ENCODE assay signal across 15 cellular contexts in genomic region chr14:57816568-57817284, GRCh38. TPM values are rescaled to one million over a fixed set of nuclear protein-coding genes. Genes with fewer than 3 reads are reported as not detected.
DNase-seq lines count a peak whose midpoint lies in the region; ATAC-seq and TF ChIP-seq lines count a peak whose summit lies in the region.
"Had no signal": no experiment of that assay in that cellular context is flagged by ENCODE, and none has a peak within 500 bp of the region (broad histone marks: within the 10 kb centered on the region; RNA-seq: fewer than 3 reads in every experiment).

No MANE protein-coding gene starts in this region.

- H3K4me1 ChIP-seq in A673 (ENCODE audit: insufficient read depth, low read length, poor library complexity, severe bottlenecking): peaks cover 5% of the 10 kb centered on the region

- POLR2A ChIA-PET in A673 (lab: Charles Lee; ENCODE audit: low non-redundant PET): no interaction called here

- no peaks in the 10 kb centered on the region for H3K27me3 ChIP-seq in A673 (replicated peaks; ENCODE audit: insufficient read depth, low read depth, low read length, poor library complexity)

- no peaks in the 10 kb centered on the region for H3K4me1 Mint-ChIP-seq in activated T-cell treated with anti-CD3 and anti-CD28 coated beads, Interleukin-2, amount 50 U/mL, for 4 hours (ENCODE audit: low read depth)
- H3K4me1 Mint-ChIP-seq: endodermal cell; naive thymus-derived CD4-positive, alpha-beta T cell had no signal

- no peak overlapping the region for H3K27ac ChIP-seq in A673 (ENCODE audit: low read depth, low read length, poor library complexity, severe bottlenecking)
- H3K27ac ChIP-seq: HL-60 had no signal

- H3K4me3 ChIP-seq in A673 (ENCODE audit: low read depth, low read length, poor library complexity, severe bottlenecking): no peak overlapping the region

- H3K4me3 Mint-ChIP-seq in activated T-cell treated with anti-CD3 and anti-CD28 coated beads, Interleukin-2, amount 50 U/mL, for 4 hours: no peak overlapping the region
- H3K4me3 Mint-ChIP-seq: endodermal cell; naive thymus-derived CD4-positive, alpha-beta T cell had no signal

- no peak for TF ChIP-seq CTCF in A673 (conservative IDR thresholded peaks at IDR 0.05; ENCODE audit: low read depth, low read length)

- H3K36me3 Mint-ChIP-seq in activated T-cell treated with anti-CD3 and anti-CD28 coated beads, Interleukin-2, amount 50 U/mL, for 4 hours (ENCODE audit: insufficient read depth): no peaks in the 10 kb centered on the region
- H3K36me3 Mint-ChIP-seq: naive thymus-derived CD4-positive, alpha-beta T cell had no signal

- peak; percentile 28 to 48 for ATAC-seq in activated T-cell treated with anti-CD3 and anti-CD28 coated beads, Interleukin-2, amount 50 U/mL, for 4 hours
- ATAC-seq in HG02981 (IDR thresholded peaks at IDR 0.05; ENCODE audit: unreplicated experiment) (peak; percentile 88), HG03045 (IDR thresholded peaks at IDR 0.05; ENCODE audit: unreplicated experiment) (no peak)
- peak; percentile 75 for ATAC-seq in stimulated activated naive CD8-positive, alpha-beta T cell treated with anti-CD3 and anti-CD28 coated beads, Interleukin-15, Interleukin-2, amounts not matched to agents 100 U/mL and 50 U/mL, for 24 hours
- ATAC-seq: naive thymus-derived CD4-positive, alpha-beta T cell had no signal

- no peaks in the 10 kb centered on the region for H3K9me3 Mint-ChIP-seq in activated T-cell treated with anti-CD3 and anti-CD28 coated beads, Interleukin-2, amount 50 U/mL, for 4 hours
- H3K9me3 Mint-ChIP-seq: endodermal cell; naive thymus-derived CD4-positive, alpha-beta T cell had no signal

- BruUV-seq in A673 (replicated peaks; lab: Mats Ljungman, UMichigan): no TSS peak

- CTCF ChIA-PET in A673 (lab: Charles Lee): no interaction called here

- H3K9me3 ChIP-seq in A673 (ENCODE audit: low read depth, low read length, poor library complexity, severe bottlenecking): no peaks in the 10 kb centered on the region

- no peaks in the 10 kb centered on the region for H3K36me3 ChIP-seq in A673 (ENCODE audit: insufficient read depth, low read length, poor library complexity, severe bottlenecking)

- DNase-seq in activated T-cell treated with anti-CD3 and anti-CD28 coated beads, Interleukin-2, amount 50 U/mL, for 4 hours: no peak
- DNase-seq in activated T-cell treated with anti-CD3 and anti-CD28 coated beads, Interleukin-2, amount 50 U/mL, for 48 hours: no peak
- peak; percentile 26 for DNase-seq in RPMI7951 (ENCODE audit: low read depth)
- DNase-seq in stimulated activated naive CD8-positive, alpha-beta T cell treated with anti-CD3 and anti-CD28 coated beads, Interleukin-15, Interleukin-2, amounts not matched to agents 100 U/mL and 50 U/mL, for 24 hours: no peak
- DNase-seq in A673 (ENCODE audit: low spot score): no peak
- no peak for DNase-seq in CD1c-positive myeloid dendritic cell (ENCODE audit: extremely low spot score)
- DNase-seq: aorta; endodermal cell; naive thymus-derived CD4-positive, alpha-beta T cell; NCI-H774 had no signal

- no peaks in the 10 kb centered on the region for H3K27me3 Mint-ChIP-seq in activated T-cell treated with anti-CD3 and anti-CD28 coated beads, Interleukin-2, amount 50 U/mL, for 4 hours (ENCODE audit: low read depth)

- intact Hi-C loops in A673 (cut with micrococcal nuclease; ENCODE audit: unreplicated experiment): no loop called here

RNA-seq across cellular contexts. Expression of gene SLC35F4, which starts 49.2 kb away (rescaled TPM):
- not detected for total RNA-seq in activated T-cell treated with anti-CD3 and anti-CD28 coated beads, Interleukin-2, amount 50 U/mL, for 4 hours
- total RNA-seq in RPMI7951 (2014; rRNA removed; shearing (Covaris generic)): not detected in 2 replicates
- total RNA-seq in A673 (2021): 0.59 TPM in 1 of 2 replicates, not detected in the other
- total RNA-seq: activated CD8-positive, alpha-beta memory T cell treated with anti-CD3 and anti-CD28 coated beads for 36 hours; aorta; endodermal cell; naive thymus-derived CD4-positive, alpha-beta T cell; skeletal muscle tissue had no signal
